Comparison of ENCODE assay signal across 18 cellular contexts in the genomic region with DNA sequence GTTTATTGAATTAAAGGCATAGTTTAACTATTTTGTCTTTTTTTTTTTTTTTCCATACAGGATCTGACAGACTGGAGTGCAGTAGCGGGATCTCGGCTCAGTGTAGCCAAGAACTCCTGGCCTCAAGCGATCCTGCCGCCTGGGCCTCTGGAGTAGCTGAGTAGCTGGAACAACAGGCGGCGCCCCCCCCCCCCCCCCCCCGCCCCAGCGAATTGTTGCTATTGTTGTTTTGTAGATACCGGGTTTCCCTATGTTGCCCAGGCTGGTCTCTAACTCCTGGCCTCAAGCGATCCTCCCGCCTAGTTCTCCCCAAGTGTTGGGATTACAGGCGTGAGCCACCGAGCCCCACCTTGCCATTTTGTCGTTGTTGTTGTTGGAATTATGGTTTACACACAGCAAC. TPM values are rescaled to one million over a fixed set of nuclear protein-coding genes. Genes with fewer than 3 reads are reported as not detected.
DNase-seq lines count a peak whose midpoint lies in the region; ATAC-seq and TF ChIP-seq lines count a peak whose summit lies in the region.
"Had no signal": no experiment of that assay in that cellular context is flagged by ENCODE, and none has a peak within 500 bp of the region (broad histone marks: within the 10 kb centered on the region; RNA-seq: fewer than 3 reads in every experiment).

No MANE protein-coding gene starts in this region.

- H3K9me3 Mint-ChIP-seq in MCF 10A (ENCODE audit: unreplicated experiment) (no peaks in the 10 kb centered on the region), memory B cell (no peaks in the 10 kb centered on the region)
- H3K9me3 Mint-ChIP-seq in stimulated activated memory B cell treated with anti-CD40 and anti-IgM and Interleukin-4, amounts not matched to agents 10 μg/mL and 1 μg/mL and 100 μg/mL, for 72 hours: no peaks in the 10 kb centered on the region

- H3K27me3 ChIP-seq in breast epithelium: no peaks in the 10 kb centered on the region
- H3K27me3 ChIP-seq: SJCRH30, thyroid gland had no signal

- no peaks in the 10 kb centered on the region for H3K4me1 ChIP-seq in breast epithelium
- H3K4me1 ChIP-seq: SJCRH30 had no signal

- DNase-seq in MCF 10A (ENCODE audit: unreplicated experiment) (no peak), breast epithelium (ENCODE audit: low spot score in 2 of 2) (no peak), T-helper 17 cell (no peak), memory B cell (ENCODE audit: low spot score in 2 of 2) (no peak), hepatic stellate cell (ENCODE audit: low spot score) (no peak), NOMO-1 treated with DMSO at 0.1 percent for 48 hours (lab: John Stamatoyannopoulos, UW; ENCODE audit: unreplicated experiment) (no peak)
- DNase-seq: activated CD4-positive, alpha-beta T cell treated with anti-CD3 and anti-CD28 coated beads, Interleukin-2, amount 50 U/mL, for 1 hour; heart right ventricle; IMR-90; kidney; NCI-H2081 treated with DMSO at 0.1 percent for 48 hours; NCI-H524; OCI-M1; SJCRH30; stimulated activated CD4-positive, alpha-beta T cell treated with anti-CD3 and anti-CD28 coated beads, Interleukin-4, amount 100 ng/mL, for 4 hours; thyroid gland had no signal

- no peak overlapping the region for H3K27ac ChIP-seq in breast epithelium
- H3K27ac ChIP-seq: heart right ventricle, SJCRH30, thyroid gland had no signal

- no peaks in the 10 kb centered on the region for H3K9me3 ChIP-seq in breast epithelium
- no peaks in the 10 kb centered on the region for H3K9me3 ChIP-seq in T-helper 17 cell (ENCODE audit: control insufficient read depth, low read length, poor library complexity, severe bottlenecking)
- H3K9me3 ChIP-seq: heart right ventricle, thyroid gland had no signal

- POLR2A ChIA-PET in MCF 10A (lab: Yijun Ruan, JAX): interaction anchor here (1.5 to 3.9 kb wide), 2 partner anchors 84 to 85 kb away, joined by 4 to 39 read pairs; no protein-coding TSS in a partner anchor

- H3K4me3 Mint-ChIP-seq in MCF 10A (ENCODE audit: unreplicated experiment): peak overlapping the region; percentile 69
- H3K4me3 Mint-ChIP-seq in T-helper 17 cell: peak overlapping the region; percentile 63
- H3K4me3 Mint-ChIP-seq in memory B cell: peak overlapping the region; percentile 37
- peak overlapping the region; percentile 89 for H3K4me3 Mint-ChIP-seq in stimulated activated memory B cell treated with anti-CD40 and anti-IgM and Interleukin-4, amounts not matched to agents 10 μg/mL and 1 μg/mL and 100 μg/mL, for 72 hours

- no peaks in the 10 kb centered on the region for H3K36me3 ChIP-seq in breast epithelium
- H3K36me3 ChIP-seq: SJCRH30, thyroid gland had no signal

- TF ChIP-seq CTCF in MCF 10A (IDR thresholded peaks at IDR 0.05; ENCODE audit: unreplicated experiment): no peak
- no peak for TF ChIP-seq CTCF in breast epithelium (IDR thresholded peaks at IDR 0.05)

- no peak for TF ChIP-seq POLR2A in breast epithelium (IDR thresholded peaks at IDR 0.05)

- H3K4me1 Mint-ChIP-seq in MCF 10A (ENCODE audit: insufficient read depth, unreplicated experiment): peaks cover 4% of the 10 kb centered on the region
- peaks cover 8% of the 10 kb centered on the region for H3K4me1 Mint-ChIP-seq in T-helper 17 cell
- H3K4me1 Mint-ChIP-seq in memory B cell: peaks cover 10% of the 10 kb centered on the region
- peaks cover 12% of the 10 kb centered on the region for H3K4me1 Mint-ChIP-seq in stimulated activated memory B cell treated with anti-CD40 and anti-IgM and Interleukin-4, amounts not matched to agents 10 μg/mL and 1 μg/mL and 100 μg/mL, for 72 hours

- H3K27me3 Mint-ChIP-seq in MCF 10A (ENCODE audit: insufficient read depth, unreplicated experiment): no peaks in the 10 kb centered on the region
- no peaks in the 10 kb centered on the region for H3K27me3 Mint-ChIP-seq in T-helper 17 cell
- no peaks in the 10 kb centered on the region for H3K27me3 Mint-ChIP-seq in memory B cell
- H3K27me3 Mint-ChIP-seq in stimulated activated memory B cell treated with anti-CD40 and anti-IgM and Interleukin-4, amounts not matched to agents 10 μg/mL and 1 μg/mL and 100 μg/mL, for 72 hours: no peaks in the 10 kb centered on the region

- BruUV-seq in MCF 10A (replicated peaks; lab: Mats Ljungman, UMichigan): no TSS peak

- H3K4me3 ChIP-seq in breast epithelium: no peak overlapping the region
- H3K4me3 ChIP-seq: SJCRH30, thyroid gland had no signal

- no peak for ATAC-seq in T-helper 17 cell
- ATAC-seq in memory B cell (ENCODE audit: low read depth): no peak
- ATAC-seq in stimulated activated memory B cell treated with anti-CD40 and anti-IgM and Interleukin-4, amounts not matched to agents 10 μg/mL and 1 μg/mL and 100 μg/mL, for 72 hours: no peak
- ATAC-seq in HG02981 (IDR thresholded peaks at IDR 0.05; ENCODE audit: unreplicated experiment): no peak
- ATAC-seq: heart right ventricle had no signal

- H3K27ac Mint-ChIP-seq in MCF 10A (ENCODE audit: low read depth, unreplicated experiment) (no peak overlapping the region), T-helper 17 cell (peak overlapping the region; percentile 81), memory B cell (no peak overlapping the region)
- no peak overlapping the region for H3K27ac Mint-ChIP-seq in stimulated activated memory B cell treated with anti-CD40 and anti-IgM and Interleukin-4, amounts not matched to agents 10 μg/mL and 1 μg/mL and 100 μg/mL, for 72 hours

- CTCF ChIA-PET in MCF 10A (lab: Yijun Ruan, JAX): interaction anchor here (1.0 to 7.7 kb wide), 3 partner anchors 10 to 47 kb away, joined by 3 to 80 read pairs (median 4); no protein-coding TSS in a partner anchor

- intact Hi-C loops in MCF 10A (cut with micrococcal nuclease): no loop called here
- intact Hi-C loops in breast epithelium (cut with DNase I; ENCODE audit: low total_unique reads): no loop called here

- H3K36me3 Mint-ChIP-seq in MCF 10A (ENCODE audit: insufficient read depth, unreplicated experiment): no peaks in the 10 kb centered on the region
- H3K36me3 Mint-ChIP-seq in T-helper 17 cell (ENCODE audit: low read depth): no peaks in the 10 kb centered on the region
- H3K36me3 Mint-ChIP-seq in memory B cell: no peaks in the 10 kb centered on the region
- H3K36me3 Mint-ChIP-seq in stimulated activated memory B cell treated with anti-CD40 and anti-IgM and Interleukin-4, amounts not matched to agents 10 μg/mL and 1 μg/mL and 100 μg/mL, for 72 hours: peaks cover 2% of the 10 kb centered on the region

RNA-seq across cellular contexts. Expression of gene CENPV, which starts 1.3 kb away (rescaled TPM):
- total RNA-seq in MCF 10A (2022): 22.4 and 27.7 TPM in 2 replicates
- 10 to 100 TPM in 2 of 3 donors, 1 to 10 TPM in 1; 4.3 to 25.9 (median 13.5) TPM for total RNA-seq in breast epithelium
- 1 to 10 TPM; 6.9 to 9.2 TPM for total RNA-seq in T-helper 17 cell

RNA-seq across cellular contexts. Expression of gene UBB, which starts 26.3 kb away (rescaled TPM):
- total RNA-seq in MCF 10A (2022) (626 and 729 TPM in 2 replicates), breast epithelium (100 to 1,000 TPM; 735 to 835 (median 828) TPM), T-helper 17 cell (100 to 1,000 TPM; 819 to 876 TPM)

Comparison
In these comparisons a context has a peak if more than half of its experiments do, and no peak if none do; other contexts are left out.
1. H3K4me3 Mint-ChIP-seq: peak in every context shown above with its lines; median percentile 89 in stimulated activated memory B cell treated with anti-CD40 and anti-IgM and Interleukin-4, amounts not matched to agents 10 μg/mL and 1 μg/mL and 100 μg/mL, for 72 hours; 69 in MCF 10A; 63 in T-helper 17 cell; 37 in memory B cell.